Comparison of ENCODE assay signal across 9 cellular contexts in genomic region chr5:123785160-123786001, GRCh38.
DNase-seq lines count a peak whose midpoint lies in the region; ATAC-seq, FAIRE-seq and TF ChIP-seq lines count a peak whose summit lies in the region.
"Had no signal": no experiment of that assay in that cellular context is flagged by ENCODE, and none has a peak within 500 bp of the region (broad histone marks: within the 10 kb centered on the region; RNA-seq: fewer than 3 reads in every experiment).

No MANE protein-coding gene starts in this region.

- H2AFZ ChIP-seq in neural cell (ENCODE audit: low read depth, low read length), result no peak overlapping the region

- no peak for TF ChIP-seq RAD21 in neural cell (conservative IDR thresholded peaks at IDR 0.05)

- H3F3A ChIP-seq in neural cell (ENCODE audit: insufficient read depth, low read length, poor library complexity, severe bottlenecking), result no peaks in the 10 kb centered on the region

- H3K9ac ChIP-seq in neural cell (ENCODE audit: low read length), result no peak overlapping the region

- DNase-seq in EH (ENCODE audit: low read depth) (peak; percentile 70), NCI-H2171 (lab: John Stamatoyannopoulos, UW) (peak; percentile 65), bronchial epithelial cell (ENCODE audit: low read depth) (peak; percentile 62), NOMO-1 treated with dmso at 0.1 percent for 144 hours (lab: John Stamatoyannopoulos, UW; ENCODE audit: unreplicated experiment) (no peak)
- DNase-seq in stimulated activated CD4-positive, alpha-beta T cell treated with anti-CD3 and anti-CD28 coated beads, Interleukin-4, amount 100 ng/mL, for 24 hours, result no peak
- DNase-seq: activated gamma-delta T cell treated with Interleukin-2 at 50 U/mL for 16 hours had no signal

- H3K4me2 ChIP-seq in neural cell (ENCODE audit: low read length), result no peak overlapping the region

- no peak for TF ChIP-seq EP300 in neural cell (conservative IDR thresholded peaks at IDR 0.05; ENCODE audit: poor library complexity, severe bottlenecking)

- H3K4me3 ChIP-seq in bronchial epithelial cell (ENCODE audit: low read depth, low read length) (no peak overlapping the region), neural cell (ENCODE audit: low read length) (peak overlapping the region; percentile 22)

- peaks cover 4% of the 10 kb centered on the region for H3K9me3 ChIP-seq in neural cell (ENCODE audit: low read length)

- TF ChIP-seq CTCF in bronchial epithelial cell (IDR thresholded peaks at IDR 0.05; ENCODE audit: insufficient read depth, low read length, severe bottlenecking), result no peak
- no peak for TF ChIP-seq CTCF in neural cell (IDR thresholded peaks at IDR 0.05; ENCODE audit: poor library complexity, severe bottlenecking)

- H3K27ac ChIP-seq in neural cell (ENCODE audit: low read length), result peak overlapping the region; percentile 2

- ATAC-seq in GM21825 (IDR thresholded peaks at IDR 0.05; ENCODE audit: unreplicated experiment), result no peak
- no peak for ATAC-seq in HG02970 (IDR thresholded peaks at IDR 0.05; ENCODE audit: low FRiP score, unreplicated experiment)

- no peaks in the 10 kb centered on the region for H4K20me1 ChIP-seq in neural cell (ENCODE audit: insufficient read depth)

- H3K36me3 ChIP-seq in bronchial epithelial cell (ENCODE audit: control insufficient read depth, insufficient read depth, low read length) (no peaks in the 10 kb centered on the region), neural cell (ENCODE audit: insufficient read depth, low read length) (no peaks in the 10 kb centered on the region)

- FAIRE-seq in bronchial epithelial cell (lab: Jason Lieb, UNC), result no peak

- H3K27me3 ChIP-seq in bronchial epithelial cell (ENCODE audit: control insufficient read depth, insufficient read depth, low read length) (peaks cover 2% of the 10 kb centered on the region), neural cell (ENCODE audit: insufficient read depth, low read depth, low read length) (no peaks in the 10 kb centered on the region)

- no peaks in the 10 kb centered on the region for H3K9me2 ChIP-seq in neural cell (ENCODE audit: insufficient read depth, low read length)

- H3K79me2 ChIP-seq in neural cell (replicated peaks; ENCODE audit: insufficient read depth, low read length), result no peaks in the 10 kb centered on the region

TF ChIP-seq in neural cell, 6 proteins besides CTCF, POLR2A, EP300 and RAD21:
- TF ChIP-seq MXI1 (conservative IDR thresholded peaks at IDR 0.05; ENCODE audit: poor library complexity, severe bottlenecking), result no peak
- peak; percentile 39 for TF ChIP-seq POLR2AphosphoS5 (IDR thresholded peaks at IDR 0.05)
- TF ChIP-seq TAF1 (IDR thresholded peaks at IDR 0.05; ENCODE audit: low read depth), result no peak
TF ChIP-seq in neural cell: peak in this region for 1.

Comparison
In these comparisons a context has a peak if more than half of its experiments do, and no peak if none do; other contexts are left out.
1. DNase-seq: peak in EH (single experiment), NCI-H2171 (single experiment) and bronchial epithelial cell (single experiment); none in stimulated activated CD4-positive, alpha-beta T cell treated with anti-CD3 and anti-CD28 coated beads, Interleukin-4, amount 100 ng/mL, for 24 hours (single experiment) and NOMO-1 treated with dmso at 0.1 percent for 144 hours (single experiment).